ENCODE assay signal across 22 cellular contexts in genomic region chr19:51696606-51697005, GRCh38. TPM values are rescaled to one million over a fixed set of nuclear protein-coding genes. Genes with fewer than 3 reads are reported as not detected.
DNase-seq lines count a peak whose midpoint lies in the region; ATAC-seq and TF ChIP-seq lines count a peak whose summit lies in the region.
"Had no signal": no experiment of that assay in that cellular context is flagged by ENCODE, and none has a peak within 500 bp of the region (broad histone marks: within the 10 kb centered on the region; RNA-seq: fewer than 3 reads in every experiment).

No MANE protein-coding gene starts in this region.

- CTCF ChIA-PET in Panc1 (lab: Charles Lee): no interaction called here

- H3K36me3 ChIP-seq in Panc1 (ENCODE audit: control insufficient read depth, insufficient read depth, low read length) (no peaks in the 10 kb centered on the region), stomach (peaks cover 17 to 75% (median 70%) of the 10 kb centered on the region in 4 donors)

- no peaks in the 10 kb centered on the region for H3K9me3 Mint-ChIP-seq in nephron progenitor cell
- H3K9me3 Mint-ChIP-seq: CD4-positive, alpha-beta memory T cell; HFFc6 had no signal

- H3K4me1 ChIP-seq in Panc1 (ENCODE audit: control insufficient read depth, insufficient read depth, low read length) (peaks cover 7% of the 10 kb centered on the region), stomach (peaks cover 14 to 28% (median 22%) of the 10 kb centered on the region in 4 donors)
- H3K4me1 ChIP-seq: HAP-1 had no signal

- H3K27me3 Mint-ChIP-seq in nephron progenitor cell (ENCODE audit: low read depth, poor library complexity): peaks cover 7% of the 10 kb centered on the region
- H3K27me3 Mint-ChIP-seq: CD4-positive, alpha-beta memory T cell had no signal

- BruUV-seq in Panc1 (replicated peaks; lab: Mats Ljungman, UMichigan): TSS peak; percentile 9

- WGBS in stomach, 5 donors: 81 to 92% (median 89%) methylated on average over 3 of the region's 3 CpGs

- H3K27me3 ChIP-seq in Panc1 (ENCODE audit: control insufficient read depth, insufficient read depth, low read length) (no peaks in the 10 kb centered on the region), stomach (no peaks in the 10 kb centered on the region), dorsolateral prefrontal cortex (no peaks in the 10 kb centered on the region)

- H3K27ac Mint-ChIP-seq in nephron progenitor cell: peak overlapping the region; percentile 87
- H3K27ac Mint-ChIP-seq: CD4-positive, alpha-beta memory T cell had no signal

- no peak for TF ChIP-seq EP300 in stomach (IDR thresholded peaks at IDR 0.05)

- no peaks in the 10 kb centered on the region for H3K9me3 ChIP-seq in Panc1 (ENCODE audit: control insufficient read depth, insufficient read depth, low read depth, low read length)
- H3K9me3 ChIP-seq in stomach: no peaks in the 10 kb centered on the region
- H3K9me3 ChIP-seq: HAP-1 had no signal

- peaks cover 49% of the 10 kb centered on the region for H3K4me1 Mint-ChIP-seq in nephron progenitor cell

- in situ Hi-C loops in Panc1 (cut with HindIII; ENCODE audit: low pct_unique_long_range_greater_than_20kb, low sequenced_read_pairs): no loop called here

- H3K4me3 ChIP-seq in Panc1 (ENCODE audit: low read depth in 2 of 2, low read length in 2 of 2) (no peak overlapping the region), stomach (no peak overlapping the region), dorsolateral prefrontal cortex (no peak overlapping the region)
- H3K4me3 ChIP-seq: HAP-1 had no signal

- TF ChIP-seq CTCF in Panc1 (IDR thresholded peaks at IDR 0.05) (no peak), VCaP (conservative IDR thresholded peaks at IDR 0.05) (no peak), nephron progenitor cell (IDR thresholded peaks at IDR 0.05) (no peak), stomach (IDR thresholded peaks at IDR 0.05) (no peak), omental fat pad (IDR thresholded peaks at IDR 0.05) (no peak), dorsolateral prefrontal cortex (IDR thresholded peaks at IDR 0.05 in 54 of 56, conservative IDR thresholded peaks at IDR 0.05 in 2 of 56; ENCODE audit: low read depth in 1 of 56, partially characterized antibody in 56 of 56) (no peak)

- H3K36me3 Mint-ChIP-seq in nephron progenitor cell (ENCODE audit: low read depth): peaks cover 87% of the 10 kb centered on the region

- ATAC-seq in Panc1: no peak
- no peak for ATAC-seq in omental fat pad (ENCODE audit: low FRiP score)

- intact Hi-C loops in Panc1 (cut with micrococcal nuclease; ENCODE audit: unreplicated experiment) (no loop called here), stomach (cut with DNase I; ENCODE audit: low total_unique reads) (no loop called here), dorsolateral prefrontal cortex (cut with DNase I) (no loop called here)

- DNase-seq in Panc1 (ENCODE audit: low read depth, low spot score): no peak
- no peak for DNase-seq in nephron progenitor cell
- DNase-seq in stomach: peak; percentile 8
- DNase-seq in omental fat pad (ENCODE audit: low spot score): no peak
- no peak for DNase-seq in RKO (ENCODE audit: low spot score)
- no peak for DNase-seq in dorsolateral prefrontal cortex
- DNase-seq: C1 segment of cervical spinal cord; Calu3; CD4-positive, alpha-beta memory T cell; COR-L47; DMS53; DMS79 treated with DMSO at 0.1 percent for 48 hours; GF-D8; GOT3; HFFc6 had no signal

- no peak overlapping the region for H3K4me3 Mint-ChIP-seq in nephron progenitor cell
- H3K4me3 Mint-ChIP-seq: CD4-positive, alpha-beta memory T cell; HFFc6 had no signal

- H3K27ac ChIP-seq in Panc1 (ENCODE audit: low read length): no peak overlapping the region
- H3K27ac ChIP-seq in VCaP: peak overlapping the region; percentile 58
- no peak overlapping the region for H3K27ac ChIP-seq in stomach
- H3K27ac ChIP-seq in dorsolateral prefrontal cortex: no peak overlapping the region

- POLR2A ChIA-PET in Panc1 (lab: Charles Lee): no interaction called here

- no peak for TF ChIP-seq POLR2A in stomach (IDR thresholded peaks at IDR 0.05)

RNA-seq across cellular contexts. Expression of gene SPACA6, which starts 3.5 kb away (rescaled TPM):
- total RNA-seq in Panc1 (2021; ENCODE audit: unreplicated experiment) (14.3 TPM), stomach (100 to 1,000 TPM in 1 of 5 donors, 1 to 10 TPM in 4; 1.2 to 151 (median 3.9) TPM), omental fat pad (10 to 100 TPM in 3 of 4 donors, 1 to 10 TPM in 1; 6.2 to 14.2 (median 11.4) TPM), dorsolateral prefrontal cortex (10 to 100 TPM; 15.5 to 76.0 (median 27.1) TPM)
- 5.8 TPM for polyA plus RNA-seq in Panc1 (2012; ENCODE audit: insufficient read length)
- polyA plus RNA-seq in stomach: 10 to 100 TPM; 11.2 to 26.7 (median 19.8) TPM

RNA-seq across cellular contexts. Expression of gene HAS1, which starts 27.2 kb away (rescaled TPM):
- total RNA-seq in Panc1 (2021; ENCODE audit: unreplicated experiment): not detected
- not detected for polyA plus RNA-seq in Panc1 (2012; ENCODE audit: insufficient read length)
- total RNA-seq in stomach: 1 to 10 TPM in 1 of 5 donors, not detected in 4; 7.2 TPM
- under 1 TPM in 2 of 3 donors, not detected in 1; 0.05 to 0.25 TPM for polyA plus RNA-seq in stomach
- 100 to 1,000 TPM in 2 of 4 donors, 10 to 100 TPM in 1, 1 to 10 TPM in 1; 1.1 to 534 (median 190) TPM for total RNA-seq in omental fat pad
- total RNA-seq in dorsolateral prefrontal cortex: 1 to 10 TPM; 1.1 to 8.3 (median 4.0) TPM
- total RNA-seq: A172; A673; Calu3; CD4-positive, alpha-beta memory T cell; Daoy; G401; HFFc6 had no signal
- polyA plus RNA-seq: BJ; CD4-positive, alpha-beta memory T cell had no signal

RNA-seq across cellular contexts. Expression of gene SIGLEC14, which starts 50.0 kb away (rescaled TPM):
- total RNA-seq in Panc1 (2021; ENCODE audit: unreplicated experiment): not detected
- polyA plus RNA-seq in Panc1 (2012; ENCODE audit: insufficient read length): not detected
- total RNA-seq in stomach: 1 to 10 TPM in 3 of 5 donors, not detected in 2; 2.0 to 5.4 (median 2.8) TPM
- polyA plus RNA-seq in stomach: 1 to 10 TPM in 1 of 3 donors, under 1 TPM in 1, not detected in 1; 0.55 to 1.8 TPM
- 10 to 100 TPM in 2 of 4 donors, 1 to 10 TPM in 1, not detected in 1; 1.9 to 12.6 (median 12.2) TPM for total RNA-seq in omental fat pad
- total RNA-seq in dorsolateral prefrontal cortex: 10 to 100 TPM in 2 of 120 experiments, 1 to 10 TPM in 103, under 1 TPM in 11, not detected in 4; 0.33 to 13.4 (median 3.2) TPM
- total RNA-seq: A172, A673, Calu3, G401, HFFc6 had no signal
- polyA plus RNA-seq: BJ had no signal

RNA-seq across cellular contexts. Expression of gene FPR1, which starts 55.1 kb away (rescaled TPM):
- total RNA-seq in Panc1 (2021; ENCODE audit: unreplicated experiment) (not detected), stomach (10 to 100 TPM in 1 of 5 donors, 1 to 10 TPM in 3, not detected in 1; 7.0 to 10.5 (median 8.5) TPM), omental fat pad (10 to 100 TPM; 15.0 to 77.5 (median 56.5) TPM), dorsolateral prefrontal cortex (10 to 100 TPM in 52 of 120 experiments, 1 to 10 TPM in 68; 1.1 to 63.7 (median 7.9) TPM)
- polyA plus RNA-seq in Panc1 (2012; ENCODE audit: insufficient read length): not detected
- polyA plus RNA-seq in stomach: 1 to 10 TPM; 1.7 to 7.5 (median 1.8) TPM
- total RNA-seq: A172; A673; Calu3; CD4-positive, alpha-beta memory T cell; G401 had no signal
- polyA plus RNA-seq: BJ had no signal
